In the genomic region with DNA sequence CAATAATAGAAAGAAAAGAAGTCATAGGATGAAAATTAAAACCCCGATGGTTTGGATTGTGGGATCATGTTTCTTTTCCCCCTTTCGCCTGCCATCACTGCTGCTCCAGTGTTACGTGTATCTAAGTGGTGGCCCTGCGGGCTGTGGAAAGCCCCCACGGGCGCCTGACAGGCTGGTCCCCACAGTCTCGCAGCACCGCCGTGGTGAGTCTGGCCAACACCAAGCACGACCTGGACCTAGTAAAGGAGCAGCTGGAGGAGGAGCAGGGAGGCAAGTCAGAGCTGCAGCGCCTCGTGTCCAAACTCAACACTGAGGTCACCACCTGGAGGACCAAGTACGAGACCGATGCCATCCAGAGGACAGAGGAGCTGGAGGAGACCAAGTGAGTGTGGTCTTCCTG, we compare ENCODE assay signal across 36 cellular contexts. TPM values are rescaled to one million over a fixed set of nuclear protein-coding genes. Genes with fewer than 3 reads are reported as not detected.
"Had no signal": no experiment of that assay in that cellular context is flagged by ENCODE, and none has a peak within 500 bp of the region (broad histone marks: within the 10 kb centered on the region; RNA-seq: fewer than 3 reads in every experiment).

No MANE protein-coding gene starts in this region.

- H3K36me3 ChIP-seq: ascending aorta, cardiac muscle cell, WERI-Rb-1 had no signal

- H3K4me1 ChIP-seq: ascending aorta had no signal

- FAIRE-seq: bronchial epithelial cell, TTC549 had no signal

- H3K9me3 ChIP-seq: ascending aorta had no signal

- H3K27me3 ChIP-seq: ascending aorta, cardiac muscle cell had no signal

- ATAC-seq: activated CD4-positive, alpha-beta T cell treated with anti-CD3 and anti-CD28 coated beads for 36 hours; activated CD4-positive, CD25-positive, alpha-beta regulatory T cell treated with anti-CD3 and anti-CD28 coated beads, Interleukin-2, amount 50 U/mL, for 24 hours; activated CD8-positive, alpha-beta memory T cell treated with anti-CD3 and anti-CD28 coated beads, Interleukin-2, amount 10 ng/mL, durations not matched to agents 7 days and 5 days; activated CD8-positive, alpha-beta T cell treated with anti-CD3 and anti-CD28 coated beads, Interleukin-2, amount 10 ng/mL, durations not matched to agents 7 days and 5 days; activated naive CD8-positive, alpha-beta T cell treated with anti-CD3 and anti-CD28 coated beads, Interleukin-2, amount 50 U/mL, for 24 hours; WTC11 had no signal

- H3K4me3 ChIP-seq: ascending aorta, cardiac muscle cell had no signal

- DNase-seq: activated CD4-positive, alpha-beta memory T cell treated with anti-CD3 and anti-CD28 coated beads, Interleukin-2, amount 10 ng/mL, durations not matched to agents 7 days and 5 days; activated CD4-positive, alpha-beta T cell treated with anti-CD3 and anti-CD28 coated beads for 1 hour; activated CD4-positive, alpha-beta T cell treated with anti-CD3 and anti-CD28 coated beads for 36 hours; activated CD4-positive, alpha-beta T cell treated with anti-CD3 and anti-CD28 coated beads for 48 hours; activated CD4-positive, alpha-beta T cell treated with anti-CD3 and anti-CD28 coated beads, Interleukin-2, amount 10 ng/mL, durations not matched to agents 7 days and 5 days; activated CD4-positive, alpha-beta T cell treated with anti-CD3 and anti-CD28 coated beads, Interleukin-2, amount 50 U/mL, for 48 hours; activated CD4-positive, CD25-positive, alpha-beta regulatory T cell; activated CD8-positive, alpha-beta memory T cell treated with anti-CD3 and anti-CD28 coated beads for 24 hours; activated CD8-positive, alpha-beta memory T cell treated with anti-CD3 and anti-CD28 coated beads, Interleukin-2, amount 10 ng/mL, durations not matched to agents 7 days and 5 days; activated CD8-positive, alpha-beta memory T cell treated with anti-CD3 and anti-CD28 coated beads, Interleukin-2, amount 50 U/mL, for 48 hours; activated CD8-positive, alpha-beta T cell treated with anti-CD3 and anti-CD28 coated beads, Interleukin-2, amount 10 ng/mL, durations not matched to agents 7 days and 5 days; activated effector memory CD4-positive, alpha-beta T cell treated with Interleukin-2 at 50 U/mL for 16 hours; activated gamma-delta T cell; activated naive CD4-positive, alpha-beta T cell treated with anti-CD3 and anti-CD28 coated beads, Interleukin-2, amount 10 ng/mL, durations not matched to agents 7 days and 5 days; activated naive CD4-positive, alpha-beta T cell treated with Interleukin-2 at 50 U/mL for 16 hours; activated naive CD8-positive, alpha-beta T cell treated with anti-CD3 and anti-CD28 coated beads, Interleukin-2, amount 10 ng/mL, durations not matched to agents 7 days and 5 days; activated naive CD8-positive, alpha-beta T cell treated with anti-CD3 and anti-CD28 coated beads, Interleukin-2, amount 50 U/mL, for 24 hours; activated T-cell treated with anti-CD3 and anti-CD28 coated beads, Interleukin-2, amount 50 U/mL, for 24 hours; activated T-cell treated with anti-CD3 and anti-CD28 coated beads, Interleukin-2, amount 50 U/mL, for 48 hours; amygdala; anterior cingulate cortex; caudate nucleus; cerebellar nuclear complex; T-helper 1 cell; T-helper 2 cell; T-helper 9 cell; WERI-Rb-1 had no signal

- H3K27ac ChIP-seq: ascending aorta, cardiac muscle cell, WERI-Rb-1 had no signal

RNA-seq across cellular contexts. Expression of a gene that starts 19.5 kb away (rescaled TPM):
- total RNA-seq: activated CD4-positive, alpha-beta memory T cell treated with anti-CD3 and anti-CD28 coated beads, Interleukin-2, amount 10 ng/mL, durations not matched to agents 7 days and 5 days; activated CD4-positive, alpha-beta T cell treated with anti-CD3 and anti-CD28 coated beads for 36 hours; activated CD4-positive, alpha-beta T cell treated with anti-CD3 and anti-CD28 coated beads, Interleukin-2, amount 10 ng/mL, durations not matched to agents 7 days and 5 days; activated CD8-positive, alpha-beta memory T cell treated with anti-CD3 and anti-CD28 coated beads, Interleukin-2, amount 10 ng/mL, durations not matched to agents 7 days and 5 days; activated CD8-positive, alpha-beta T cell treated with anti-CD3 and anti-CD28 coated beads, Interleukin-2, amount 10 ng/mL, durations not matched to agents 7 days and 5 days; activated naive CD8-positive, alpha-beta T cell treated with anti-CD3 and anti-CD28 coated beads, Interleukin-2, amount 10 ng/mL, durations not matched to agents 7 days and 5 days; activated T-helper 2 cell treated with anti-CD3 and anti-CD28 coated beads, Interferon-gamma antibody, Interleukin-2, Interleukin-4, amounts not matched to agents 10 μg/mL and 5 μg/mL and 100 μg/mL, durations not matched to agents 14 hours and 24 hours and 36 hours; ascending aorta; cardiac muscle cell; chondrocyte; WTC11 had no signal
- polyA plus RNA-seq: adipose tissue had no signal
